1 cellular context compared by ENCODE assay signal in genomic region chr6:44211284-44211683, GRCh38.
TF ChIP-seq lines count a peak whose summit lies in the region.

No MANE protein-coding gene starts in this region.

TF ChIP-seq in K562, 482 proteins besides CTCF, POLR2A, EP300 and RAD21:
- TF ChIP-seq RUNX1 (IDR thresholded peaks at IDR 0.05; ENCODE audit: low read depth): no peak
- no peak for TF ChIP-seq CC2D1A (IDR thresholded peaks at IDR 0.05)
- TF ChIP-seq SAP30 (IDR thresholded peaks at IDR 0.05; ENCODE audit: borderline replicate concordance, insufficient read depth, low read depth, low read length, poor library complexity, severe bottlenecking): no peak
- TF ChIP-seq CEBPB (tag; IDR thresholded peaks at IDR 0.05): peak; percentile 64; the same call in 1 of the 2 replicates
- no peak for TF ChIP-seq E2F4 (CRISPR knock-in tag; IDR thresholded peaks at IDR 0.05; ENCODE audit: low read depth)
- no peak for TF ChIP-seq MCM7 (IDR thresholded peaks at IDR 0.05)
